Comparison of ENCODE assay signal across 17 cellular contexts in genomic region chr5:78492216-78492615, GRCh38.
"Had no signal": no experiment of that assay in that cellular context is flagged by ENCODE, and none has a peak within 500 bp of the region (broad histone marks: within the 10 kb centered on the region; RNA-seq: fewer than 3 reads in every experiment).

No MANE protein-coding gene starts in this region.

- H3K9me3 ChIP-seq: body of pancreas, pancreas, testis, upper lobe of right lung had no signal

- H3K27me3 ChIP-seq: body of pancreas, pancreas, testis, upper lobe of right lung had no signal

- H3K9me3 Mint-ChIP-seq: activated CD4-positive, alpha-beta T cell treated with anti-CD3 and anti-CD28 coated beads, Interleukin-2, amount 10 ng/mL, durations not matched to agents 7 days and 5 days; activated naive CD8-positive, alpha-beta T cell treated with anti-CD3 and anti-CD28 coated beads for 36 hours; activated T-cell treated with anti-CD3 and anti-CD28 coated beads, Interleukin-2, amount 50 U/mL, for 72 hours; stimulated activated naive CD8-positive, alpha-beta T cell treated with anti-CD3 and anti-CD28 coated beads, Interleukin-15, amount 100 ng/mL, for 72 hours had no signal

- H3K4me1 Mint-ChIP-seq: activated CD4-positive, alpha-beta T cell treated with anti-CD3 and anti-CD28 coated beads, Interleukin-2, amount 10 ng/mL, durations not matched to agents 7 days and 5 days; activated naive CD8-positive, alpha-beta T cell treated with anti-CD3 and anti-CD28 coated beads for 36 hours; stimulated activated naive CD8-positive, alpha-beta T cell treated with anti-CD3 and anti-CD28 coated beads, Interleukin-15, amount 100 ng/mL, for 72 hours had no signal

- H3K27ac ChIP-seq: body of pancreas, pancreas, testis, upper lobe of right lung had no signal

- DNase-seq: activated CD4-positive, alpha-beta T cell treated with anti-CD3 and anti-CD28 coated beads, Interleukin-2, amount 10 ng/mL, durations not matched to agents 7 days and 5 days; activated CD8-positive, alpha-beta memory T cell treated with anti-CD3 and anti-CD28 coated beads, Interleukin-2, amount 50 U/mL, for 48 hours; activated gamma-delta T cell; activated naive CD8-positive, alpha-beta T cell treated with anti-CD3 and anti-CD28 coated beads for 36 hours; activated T-cell treated with anti-CD3 and anti-CD28 coated beads, Interleukin-2, amount 50 U/mL, for 72 hours; amygdala; body of pancreas; cortex of kidney; effector memory CD4-positive, alpha-beta T cell; kidney glomerular epithelial cell; left ventricle myocardium superior; mesenchymal stem cell; pancreas; stimulated activated naive CD8-positive, alpha-beta T cell treated with anti-CD3 and anti-CD28 coated beads, Interleukin-15, amount 100 ng/mL, for 72 hours; testis; upper lobe of right lung had no signal

- H3K27ac Mint-ChIP-seq: activated CD4-positive, alpha-beta T cell treated with anti-CD3 and anti-CD28 coated beads, Interleukin-2, amount 10 ng/mL, durations not matched to agents 7 days and 5 days; activated naive CD8-positive, alpha-beta T cell treated with anti-CD3 and anti-CD28 coated beads for 36 hours; activated T-cell treated with anti-CD3 and anti-CD28 coated beads, Interleukin-2, amount 50 U/mL, for 72 hours; stimulated activated naive CD8-positive, alpha-beta T cell treated with anti-CD3 and anti-CD28 coated beads, Interleukin-15, amount 100 ng/mL, for 72 hours had no signal

- H3K4me3 Mint-ChIP-seq: activated CD4-positive, alpha-beta T cell treated with anti-CD3 and anti-CD28 coated beads, Interleukin-2, amount 10 ng/mL, durations not matched to agents 7 days and 5 days; activated naive CD8-positive, alpha-beta T cell treated with anti-CD3 and anti-CD28 coated beads for 36 hours; activated T-cell treated with anti-CD3 and anti-CD28 coated beads, Interleukin-2, amount 50 U/mL, for 72 hours; stimulated activated naive CD8-positive, alpha-beta T cell treated with anti-CD3 and anti-CD28 coated beads, Interleukin-15, amount 100 ng/mL, for 72 hours had no signal

- H3K4me3 ChIP-seq: body of pancreas, pancreas, testis, upper lobe of right lung had no signal

- ATAC-seq: activated T-cell treated with anti-CD3 and anti-CD28 coated beads, Interleukin-2, amount 50 U/mL, for 72 hours; body of pancreas; pancreas; sciatic nerve; stimulated activated naive CD8-positive, alpha-beta T cell treated with anti-CD3 and anti-CD28 coated beads, Interleukin-15, amount 100 ng/mL, for 72 hours; upper lobe of right lung had no signal
